ENCODE assay signal across 11 cellular contexts in the genomic region with DNA sequence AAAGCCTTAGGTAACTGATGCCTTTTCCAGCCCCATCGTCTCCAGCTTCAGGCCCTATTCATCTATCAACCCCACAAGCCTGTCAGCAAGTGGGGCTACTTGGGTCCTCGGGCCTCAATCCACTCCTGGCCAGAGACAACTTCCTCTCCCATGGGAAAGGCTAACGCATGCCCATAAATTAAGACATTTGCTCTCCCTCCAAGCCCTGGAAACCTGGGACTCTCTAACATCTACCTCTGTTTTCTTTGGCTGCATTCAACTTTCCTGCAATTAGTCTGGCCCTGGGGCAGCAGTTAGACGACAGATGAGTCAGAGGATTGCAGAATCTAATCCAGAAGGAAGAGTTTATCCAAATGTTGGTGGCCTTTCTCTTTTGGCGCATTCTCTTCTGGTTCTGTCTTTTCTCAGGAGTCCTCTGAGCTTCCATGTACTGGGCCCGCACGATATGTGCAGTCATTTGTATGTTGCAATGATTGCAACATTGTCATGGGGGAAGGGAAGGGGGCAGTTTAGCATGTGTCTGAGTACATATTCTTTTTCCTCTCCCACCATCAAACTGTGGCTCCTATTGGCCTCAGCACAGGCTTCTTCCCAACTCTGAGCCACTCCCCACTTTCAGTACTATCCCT. TPM values are rescaled to one million over a fixed set of nuclear protein-coding genes. Genes with fewer than 3 reads are reported as not detected.
DNase-seq lines count a peak whose midpoint lies in the region; ATAC-seq, FAIRE-seq and TF ChIP-seq lines count a peak whose summit lies in the region.
"Had no signal": no experiment of that assay in that cellular context is flagged by ENCODE, and none has a peak within 500 bp of the region (broad histone marks: within the 10 kb centered on the region; RNA-seq: fewer than 3 reads in every experiment).

No MANE protein-coding gene starts in this region.

- no peak overlapping the region for H3K27ac ChIP-seq in Panc1 (ENCODE audit: low read length)
- H3K27ac ChIP-seq in esophagus muscularis mucosa (replicated peaks in 1 of 4) = peak overlapping the region; percentile 46 to 69 (median 54)
- H3K27ac ChIP-seq in trophoblast cell (ENCODE audit: low read depth, low read length) = no peak overlapping the region
- peak overlapping the region in 1 of 2 donors; percentile 45 for H3K27ac ChIP-seq in small intestine (ENCODE audit: low read depth in 1 of 2, low read length in 1 of 2)

- H3K4ac ChIP-seq in trophoblast cell (ENCODE audit: low read depth, low read length) = no peak overlapping the region

- no peak for TF ChIP-seq CTCF in Panc1 (IDR thresholded peaks at IDR 0.05)
- TF ChIP-seq CTCF in esophagus muscularis mucosa (IDR thresholded peaks at IDR 0.05) = no peak

- no peak for TF ChIP-seq POLR2A in esophagus muscularis mucosa (IDR thresholded peaks at IDR 0.05; ENCODE audit: low read depth)

- intact Hi-C loops in Panc1 (cut with micrococcal nuclease; ENCODE audit: unreplicated experiment) (no loop called here), esophagus muscularis mucosa (cut with DNase I) (no loop called here)
- intact Hi-C loops in activated CD4-positive, alpha-beta memory T cell treated with anti-CD3 and anti-CD28 coated beads for 36 hours (cut with micrococcal nuclease) = no loop called here

- no TSS peak for BruUV-seq in Panc1 (replicated peaks; lab: Mats Ljungman, UMichigan)

- no peak overlapping the region for H3K4me3 Mint-ChIP-seq in activated CD4-positive, alpha-beta memory T cell treated with anti-CD3 and anti-CD28 coated beads for 36 hours

- H3K4me3 ChIP-seq in Panc1 (ENCODE audit: low read depth in 2 of 2, low read length in 2 of 2) (no peak overlapping the region), esophagus muscularis mucosa (no peak overlapping the region), trophoblast cell (ENCODE audit: low read depth, low read length) (no peak overlapping the region), small intestine (ENCODE audit: low read depth in 1 of 2, low read length in 2 of 2) (no peak overlapping the region)

- H4K91ac ChIP-seq in trophoblast cell (ENCODE audit: low read depth, low read length) = no peak overlapping the region

- H3K27me3 ChIP-seq in Panc1 (ENCODE audit: control insufficient read depth, insufficient read depth, low read length) (no peaks in the 10 kb centered on the region), esophagus muscularis mucosa (no peaks in the 10 kb centered on the region), trophoblast cell (ENCODE audit: insufficient read depth, low read length) (no peaks in the 10 kb centered on the region), small intestine (ENCODE audit: control insufficient read depth in 2 of 2, insufficient read depth in 2 of 2, low read length in 2 of 2) (no peaks in the 10 kb centered on the region)

- H3K36me3 ChIP-seq in Panc1 (ENCODE audit: control insufficient read depth, insufficient read depth, low read length) = no peaks in the 10 kb centered on the region
- H3K36me3 ChIP-seq in esophagus muscularis mucosa = peaks cover 0 to 11% (median 4%) of the 10 kb centered on the region in 4 donors
- peaks cover 26 to 38% of the 10 kb centered on the region in 2 experiments for H3K36me3 ChIP-seq in trophoblast cell (ENCODE audit: control insufficient read depth in 1 of 2, insufficient read depth in 2 of 2, low read length in 2 of 2)
- H3K36me3 ChIP-seq in small intestine (ENCODE audit: control insufficient read depth in 2 of 2, insufficient read depth in 2 of 2, low read length in 2 of 2) = no peaks in the 10 kb centered on the region

- no peak overlapping the region for H3K18ac ChIP-seq in trophoblast cell (ENCODE audit: low read length)

- no peaks in the 10 kb centered on the region for H3K9me3 Mint-ChIP-seq in activated CD4-positive, alpha-beta memory T cell treated with anti-CD3 and anti-CD28 coated beads for 36 hours

- peak; percentile 40 for TF ChIP-seq EP300 in esophagus muscularis mucosa (IDR thresholded peaks at IDR 0.05)

- H3K79me1 ChIP-seq in trophoblast cell (ENCODE audit: low read length) = no peaks in the 10 kb centered on the region

- H3K23ac ChIP-seq in trophoblast cell (ENCODE audit: low read length) = no peak overlapping the region

- POLR2A ChIA-PET in Panc1 (lab: Charles Lee) = no interaction called here
- POLR2A ChIA-PET in activated CD4-positive, alpha-beta memory T cell treated with anti-CD3 and anti-CD28 coated beads for 36 hours (lab: Charles Lee) = interaction anchor here (1.4 kb wide), 1 partner anchor 17 kb away, joined by 6 read pairs; no protein-coding TSS in a partner anchor

- H3K79me2 ChIP-seq in trophoblast cell (ENCODE audit: control insufficient read depth, insufficient read depth, low read length, poor library complexity) = no peaks in the 10 kb centered on the region

- no peaks in the 10 kb centered on the region for H3K4me1 Mint-ChIP-seq in activated CD4-positive, alpha-beta memory T cell treated with anti-CD3 and anti-CD28 coated beads for 36 hours (ENCODE audit: low read depth)

- H2AFZ ChIP-seq in trophoblast cell (ENCODE audit: insufficient read depth, low read length, poor library complexity) = no peak overlapping the region

- CTCF ChIA-PET in Panc1 (lab: Charles Lee) = no interaction called here
- CTCF ChIA-PET in activated CD4-positive, alpha-beta memory T cell treated with anti-CD3 and anti-CD28 coated beads for 36 hours (lab: Charles Lee) = no interaction called here

- no peak overlapping the region for H3K4me2 ChIP-seq in trophoblast cell (ENCODE audit: low read length)

- peak; percentile 95 for DNase-seq in ELR (ENCODE audit: low read depth)
- DNase-seq in Panc1 (ENCODE audit: low read depth, low spot score) = peak; percentile 28
- peak; percentile 94 for DNase-seq in esophagus muscularis mucosa (ENCODE audit: extremely low spot score)
- peak; percentile 61 to 82 for DNase-seq in trophoblast cell
- no peak for DNase-seq in small intestine
- DNase-seq in activated CD4-positive, alpha-beta memory T cell treated with anti-CD3 and anti-CD28 coated beads for 36 hours = no peak
- DNase-seq in NCI-H526 (lab: John Stamatoyannopoulos, UW) = no peak
- DNase-seq: T-helper 9 cell had no signal

- no peak overlapping the region for H3K14ac ChIP-seq in trophoblast cell (ENCODE audit: low read length)

- H2BK12ac ChIP-seq in trophoblast cell (ENCODE audit: low read length) = no peak overlapping the region

- ATAC-seq in Panc1 (peak; percentile 84), HG02938 (IDR thresholded peaks at IDR 0.05; ENCODE audit: unreplicated experiment) (no peak)

- H3K9me3 ChIP-seq in Panc1 (ENCODE audit: control insufficient read depth, insufficient read depth, low read depth, low read length) = no peaks in the 10 kb centered on the region
- H3K9me3 ChIP-seq in esophagus muscularis mucosa = no peaks in the 10 kb centered on the region
- H3K9me3 ChIP-seq in trophoblast cell (ENCODE audit: insufficient read depth, low read depth, low read length) = peaks cover 3% of the 10 kb centered on the region
- H3K9me3 ChIP-seq in small intestine (ENCODE audit: control insufficient read depth, low read depth) = no peaks in the 10 kb centered on the region

- no peak overlapping the region for H3K27ac Mint-ChIP-seq in activated CD4-positive, alpha-beta memory T cell treated with anti-CD3 and anti-CD28 coated beads for 36 hours
- H3K27ac Mint-ChIP-seq: progenitor cell of endocrine pancreas had no signal

- no peak overlapping the region for H2AK5ac ChIP-seq in trophoblast cell (ENCODE audit: low read length)

- in situ Hi-C loops in Panc1 (cut with HindIII; ENCODE audit: low pct_unique_long_range_greater_than_20kb, low sequenced_read_pairs) = no loop called here

- FAIRE-seq in small intestine (lab: Jason Lieb, UNC) = no peak
- FAIRE-seq: GM12891 had no signal

- H2BK120ac ChIP-seq in trophoblast cell (ENCODE audit: insufficient read depth, low read length, poor library complexity) = no peak overlapping the region

- H2BK5ac ChIP-seq in trophoblast cell (ENCODE audit: low read depth, low read length, poor library complexity) = no peak overlapping the region

- 18% methylated on average over 7 of the region's 7 CpGs for WGBS in esophagus muscularis mucosa
- WGBS in trophoblast cell (ENCODE audit: extremely low coverage, insufficient coverage, insufficient read length) = no CpG with 5 or more reads among the region's 7 CpGs
- 55 to 77% (median 75%) methylated on average over 7 of the region's 7 CpGs for WGBS in small intestine, 3 donors

- H4K8ac ChIP-seq in trophoblast cell (ENCODE audit: low read depth, low read length) = no peak overlapping the region

- no peak overlapping the region for H4K12ac ChIP-seq in trophoblast cell (ENCODE audit: low read depth, low read length)

- no peak overlapping the region for H3K9ac ChIP-seq in trophoblast cell (ENCODE audit: low read length)

- no peaks in the 10 kb centered on the region for H3K36me3 Mint-ChIP-seq in activated CD4-positive, alpha-beta memory T cell treated with anti-CD3 and anti-CD28 coated beads for 36 hours

- 0 out of 2 replicates have a peak, but pooled peaks cover 10% of the 10 kb centered on the region for H3K4me1 ChIP-seq in Panc1 (ENCODE audit: control insufficient read depth, insufficient read depth, low read length)
- H3K4me1 ChIP-seq in esophagus muscularis mucosa = peaks cover 23 to 50% (median 39%) of the 10 kb centered on the region in 4 donors
- H3K4me1 ChIP-seq in trophoblast cell (ENCODE audit: control insufficient read depth in 1 of 2, insufficient read depth in 2 of 2, low read length in 2 of 2) = peaks cover 20% of the 10 kb centered on the region in 2 experiments
- H3K4me1 ChIP-seq in small intestine (ENCODE audit: control insufficient read depth in 2 of 2, insufficient read depth in 1 of 2, low read depth in 1 of 2, low read length in 1 of 2) = no peaks in the 10 kb centered on the region

- H3K27me3 Mint-ChIP-seq in activated CD4-positive, alpha-beta memory T cell treated with anti-CD3 and anti-CD28 coated beads for 36 hours = no peaks in the 10 kb centered on the region
- H3K27me3 Mint-ChIP-seq: progenitor cell of endocrine pancreas had no signal

RNA-seq across cellular contexts. Expression of gene NAV1, which starts 54.4 kb away (rescaled TPM):
- total RNA-seq in Panc1 (2021; ENCODE audit: unreplicated experiment) = 29.0 TPM
- polyA plus RNA-seq in Panc1 (2012; ENCODE audit: insufficient read length) = 15.2 TPM
- total RNA-seq in esophagus muscularis mucosa = 10 to 100 TPM; 12.9 to 35.5 (median 21.9) TPM
- 38.9 and 40.5 TPM in 2 replicates for polyA plus RNA-seq in trophoblast cell (2013)
- polyA plus RNA-seq in small intestine = 1 to 10 TPM in 1 of 3 donors, under 1 TPM in 2; 0.67 to 6.4 (median 0.81) TPM
- 1 to 10 TPM; 2.2 to 2.6 TPM for total RNA-seq in activated CD4-positive, alpha-beta memory T cell treated with anti-CD3 and anti-CD28 coated beads for 36 hours

Comparison
In these comparisons a context has a peak if more than half of its experiments do, and no peak if none do; other contexts are left out.
1. DNase-seq: peak in ELR (single experiment), Panc1 (single experiment), esophagus muscularis mucosa (single experiment) and trophoblast cell (2 of 2); none in small intestine (single experiment), activated CD4-positive, alpha-beta memory T cell treated with anti-CD3 and anti-CD28 coated beads for 36 hours (single experiment) and NCI-H526 (0 of 2).
2. H3K27ac ChIP-seq: peak in esophagus muscularis mucosa (4 of 4); none in Panc1 (single experiment) and trophoblast cell (single experiment).